Comparison of ENCODE assay signal across 14 cellular contexts in genomic region chr3:183527980-183528379, GRCh38. TPM values are rescaled to one million over a fixed set of nuclear protein-coding genes. Genes with fewer than 3 reads are reported as not detected.
DNase-seq lines count a peak whose midpoint lies in the region; ATAC-seq and TF ChIP-seq lines count a peak whose summit lies in the region.
"Had no signal": no experiment of that assay in that cellular context is flagged by ENCODE, and none has a peak within 500 bp of the region (broad histone marks: within the 10 kb centered on the region; RNA-seq: fewer than 3 reads in every experiment).

No MANE protein-coding gene starts in this region.

- H2BK120ac ChIP-seq in H9 (ENCODE audit: low read depth, low read length, poor library complexity, severe bottlenecking), result no peak overlapping the region

- peak overlapping the region; percentile 35 to 68 for H3K27ac ChIP-seq in mucosa of rectum (ENCODE audit: low read depth in 2 of 2, low read length in 2 of 2)
- no peak overlapping the region for H3K27ac ChIP-seq in H9 (ENCODE audit: insufficient read length, low read depth, low read length)
- H3K27ac ChIP-seq: 22Rv1, cardiac muscle cell, tibial artery had no signal

- peaks cover 46% of the 10 kb centered on the region for H3K4me1 Mint-ChIP-seq in T-helper 1 cell treated with Interleukin-12 subunit alpha and Interleukin-12 subunit beta and Interleukin-4 antibody, amounts not matched to agents 30 μg/mL and 1 μg/mL, for 36 hours (ENCODE audit: low read depth)
- H3K4me1 Mint-ChIP-seq in H9, result peaks cover 12 to 21% of the 10 kb centered on the region in 2 experiments

- ATAC-seq in GM21529 (IDR thresholded peaks at IDR 0.05; ENCODE audit: unreplicated experiment) (peak; percentile 54), HG03521 (IDR thresholded peaks at IDR 0.05; ENCODE audit: unreplicated experiment) (peak; percentile 20)

- H2BK5ac ChIP-seq in H9 (ENCODE audit: insufficient read length, low read length), result no peak overlapping the region

- no peaks in the 10 kb centered on the region for H3K23me2 ChIP-seq in H9 (ENCODE audit: insufficient read length, low read depth, low read length, poor library complexity, severe bottlenecking)

- peaks cover 41% of the 10 kb centered on the region for H3K36me3 Mint-ChIP-seq in T-helper 1 cell treated with Interleukin-12 subunit alpha and Interleukin-12 subunit beta and Interleukin-4 antibody, amounts not matched to agents 30 μg/mL and 1 μg/mL, for 36 hours (ENCODE audit: low read depth)
- no peaks in the 10 kb centered on the region; a peak in 1 of 7 replicates for H3K36me3 Mint-ChIP-seq in H9 (ENCODE audit: insufficient read depth in 1 of 3, low read depth in 3 of 3)

- H3K4me3 Mint-ChIP-seq in T-helper 1 cell treated with Interleukin-12 subunit alpha and Interleukin-12 subunit beta and Interleukin-4 antibody, amounts not matched to agents 30 μg/mL and 1 μg/mL, for 36 hours, result peak overlapping the region; percentile 73
- H3K4me3 Mint-ChIP-seq in H9, result no peak overlapping the region

- H3K9ac ChIP-seq in mucosa of rectum (ENCODE audit: low read depth in 1 of 2, low read length in 2 of 2) (no peak overlapping the region), H9 (ENCODE audit: extremely low read depth, insufficient read length, low read length) (no peak overlapping the region)

- H3K4ac ChIP-seq in H9 (ENCODE audit: low read depth, low read length), result no peak overlapping the region

- H3K27me3 ChIP-seq in mucosa of rectum (ENCODE audit: control insufficient read depth in 2 of 2, insufficient read depth in 2 of 2, low read length in 2 of 2), result no peaks in the 10 kb centered on the region
- H3K27me3 ChIP-seq in H9 (ENCODE audit: insufficient read depth, low read length), result no peaks in the 10 kb centered on the region
- H3K27me3 ChIP-seq: tibial artery had no signal

- no peak overlapping the region for H4K8ac ChIP-seq in H9 (replicated peaks; ENCODE audit: insufficient read length, low read depth, low read length)

- H4K20me1 ChIP-seq in H9 (ENCODE audit: control insufficient read depth, insufficient read depth, insufficient read length), result no peaks in the 10 kb centered on the region

- H2BK15ac ChIP-seq in H9 (ENCODE audit: low read depth, low read length), result no peak overlapping the region

- no peak overlapping the region for H3K14ac ChIP-seq in H9 (ENCODE audit: insufficient read depth, low read length)

- H2AFZ ChIP-seq in H9 (ENCODE audit: low read length), result no peak overlapping the region

- no peak overlapping the region for H3K4me3 ChIP-seq in mucosa of rectum (ENCODE audit: low read length in 2 of 2)
- H3K4me3 ChIP-seq: cardiac muscle cell, tibial artery had no signal

- H3K18ac ChIP-seq in H9 (ENCODE audit: insufficient read length, low read depth, low read length), result no peak overlapping the region

- H3K27ac Mint-ChIP-seq in T-helper 1 cell treated with Interleukin-12 subunit alpha and Interleukin-12 subunit beta and Interleukin-4 antibody, amounts not matched to agents 30 μg/mL and 1 μg/mL, for 36 hours, result peak overlapping the region; percentile 60
- H3K27ac Mint-ChIP-seq in H9, result peak overlapping the region in 1 of 3 experiments; percentile 57; a peak in 1 of 7 replicates

- no peak overlapping the region for H3K4me2 ChIP-seq in H9 (ENCODE audit: insufficient read depth, insufficient read length, low read length)

- H3K27me3 Mint-ChIP-seq in T-helper 1 cell treated with Interleukin-12 subunit alpha and Interleukin-12 subunit beta and Interleukin-4 antibody, amounts not matched to agents 30 μg/mL and 1 μg/mL, for 36 hours (ENCODE audit: low read depth), result no peaks in the 10 kb centered on the region
- H3K27me3 Mint-ChIP-seq in H9 (ENCODE audit: low read depth), result peaks cover 14% of the 10 kb centered on the region

- no peak overlapping the region for H3K23ac ChIP-seq in H9 (ENCODE audit: insufficient read length, low read depth, low read length)

- H4K5ac ChIP-seq in H9 (ENCODE audit: insufficient read length, low read depth, low read length), result no peak overlapping the region

- no peak overlapping the region for H3K56ac ChIP-seq in H9 (ENCODE audit: insufficient read length, low read depth, low read length)

- H3K9me3 ChIP-seq in mucosa of rectum (ENCODE audit: control insufficient read depth in 2 of 2, low read length in 2 of 2) (no peaks in the 10 kb centered on the region), H9 (ENCODE audit: control insufficient read depth, low read depth, low read length) (no peaks in the 10 kb centered on the region)
- H3K9me3 ChIP-seq: tibial artery had no signal

- DNase-seq in T-helper 1 cell, result no peak
- DNase-seq in Ammon's horn (ENCODE audit: low spot score), result no peak
- DNase-seq in stimulated activated naive CD4-positive, alpha-beta T cell (lab: John Stamatoyannopoulos, UW), result no peak
- no peak for DNase-seq in H9
- DNase-seq: kidney; SHP77; stimulated activated CD4-positive, alpha-beta T cell treated with anti-CD3 and anti-CD28 coated beads, Interleukin-2, amount 100 ng/mL, for 48 hours; tibial artery had no signal

- H3K79me1 ChIP-seq in H9 (ENCODE audit: insufficient read depth, low read depth, low read length, poor library complexity, severe bottlenecking), result no peaks in the 10 kb centered on the region

- no CpG with 5 or more reads among the region's 6 CpGs for WGBS in H9 (ENCODE audit: extremely low coverage, insufficient read length, low lambda C conversion rate)

- H4K91ac ChIP-seq in H9 (ENCODE audit: insufficient read length, low read depth, low read length), result no peak overlapping the region

- H3K4me1 ChIP-seq in mucosa of rectum (ENCODE audit: control insufficient read depth in 2 of 2, insufficient read depth in 2 of 2, low read length in 2 of 2) (peaks cover 4 to 7% of the 10 kb centered on the region in 2 donors), H9 (ENCODE audit: insufficient read depth, low read length) (no peaks in the 10 kb centered on the region)
- H3K4me1 ChIP-seq: tibial artery had no signal

- H2AK5ac ChIP-seq in H9 (ENCODE audit: insufficient read length, low read length), result no peak overlapping the region

- no peaks in the 10 kb centered on the region for H3K79me2 ChIP-seq in H9 (ENCODE audit: insufficient read depth, low read length)

- no peak overlapping the region for H3T11ph ChIP-seq in H9 (ENCODE audit: low read length)

- no peaks in the 10 kb centered on the region for H3K9me3 Mint-ChIP-seq in T-helper 1 cell treated with Interleukin-12 subunit alpha and Interleukin-12 subunit beta and Interleukin-4 antibody, amounts not matched to agents 30 μg/mL and 1 μg/mL, for 36 hours
- H3K9me3 Mint-ChIP-seq in H9, result peaks cover 0 to 5% of the 10 kb centered on the region in 2 experiments; a peak in 2 of 5 replicates

- no peak for TF ChIP-seq CTCF in H9 (conservative IDR thresholded peaks at IDR 0.05)

- H3K36me3 ChIP-seq in mucosa of rectum (ENCODE audit: control insufficient read depth in 2 of 2, insufficient read depth in 2 of 2, low read length in 2 of 2), result peaks cover 0 to 2% of the 10 kb centered on the region in 2 donors
- H3K36me3 ChIP-seq: cardiac muscle cell, tibial artery had no signal

- H2BK20ac ChIP-seq in H9 (ENCODE audit: low read depth, low read length, poor library complexity, severe bottlenecking), result no peak overlapping the region

- no peak overlapping the region for H2BK12ac ChIP-seq in H9 (ENCODE audit: insufficient read length, low read depth, low read length)

RNA-seq across cellular contexts. Expression of gene KLHL6, which starts 27.5 kb away (rescaled TPM):
- total RNA-seq in H9 (2021), result not detected in 2 replicates
